Comparison of ENCODE assay signal across 8 cellular contexts in genomic region chr3:50194128-50194902, GRCh38. TPM values are rescaled to one million over a fixed set of nuclear protein-coding genes. Genes with fewer than 3 reads are reported as not detected.
A peak's percentile ranks its signal among the peaks of the same experiment; 100 is the strongest.
DNase-seq lines count a peak whose midpoint lies in the region; ATAC-seq and TF ChIP-seq lines count a peak whose summit lies in the region.

No MANE protein-coding gene starts in this region.

- H3K4me3 Mint-ChIP-seq in activated CD4-positive, alpha-beta T cell treated with anti-CD3 and anti-CD28 coated beads, Interleukin-2, amount 10 ng/mL, durations not matched to agents 24 days and 14 days: peak overlapping the region; percentile 51

- peaks cover 23% of the 10 kb centered on the region for H3K27me3 Mint-ChIP-seq in activated CD4-positive, alpha-beta T cell treated with anti-CD3 and anti-CD28 coated beads, Interleukin-2, amount 10 ng/mL, durations not matched to agents 24 days and 14 days

- no peaks in the 10 kb centered on the region for H3K79me2 ChIP-seq in MM.1S (ENCODE audit: low read length)

- TF ChIP-seq CTCF in MM.1S (IDR thresholded peaks at IDR 0.05; ENCODE audit: low read length): peak; percentile 64
- TF ChIP-seq CTCF in choroid plexus epithelial cell (conservative IDR thresholded peaks at IDR 0.05; ENCODE audit: low read depth, low read length): peak; percentile 73
- peak; percentile 77 for TF ChIP-seq CTCF in lower lobe of right lung (IDR thresholded peaks at IDR 0.05)

- no peak overlapping the region for H3K4me3 ChIP-seq in MM.1S (ENCODE audit: low read length)
- H3K4me3 ChIP-seq in choroid plexus epithelial cell (ENCODE audit: low read depth, low read length): no peak overlapping the region
- H3K4me3 ChIP-seq in lower lobe of right lung: peak overlapping the region; percentile 22

- H3K9ac ChIP-seq in MM.1S (ENCODE audit: low read length): no peak overlapping the region

- H3K4me1 ChIP-seq in MM.1S (ENCODE audit: low read length) (no peaks in the 10 kb centered on the region), lower lobe of right lung (peaks cover 23% of the 10 kb centered on the region)

- no peak overlapping the region for H2AFZ ChIP-seq in MM.1S (ENCODE audit: low read length)

- H3K36me3 ChIP-seq in MM.1S (replicated peaks; ENCODE audit: insufficient read depth, low read length) (no peaks in the 10 kb centered on the region), lower lobe of right lung (no peaks in the 10 kb centered on the region)

- H3F3A ChIP-seq in MM.1S (ENCODE audit: insufficient read depth, low read length): no peaks in the 10 kb centered on the region

- no peaks in the 10 kb centered on the region for H3K9me2 ChIP-seq in MM.1S (replicated peaks; ENCODE audit: insufficient read depth, low read length)

- H3K27me3 ChIP-seq in MM.1S (replicated peaks; ENCODE audit: insufficient read depth, low read length) (peaks cover 75% of the 10 kb centered on the region), lower lobe of right lung (ENCODE audit: low read depth) (peaks cover 42% of the 10 kb centered on the region)

- no peaks in the 10 kb centered on the region for H3K9me3 Mint-ChIP-seq in activated CD4-positive, alpha-beta T cell treated with anti-CD3 and anti-CD28 coated beads, Interleukin-2, amount 10 ng/mL, durations not matched to agents 24 days and 14 days

- H3K4me1 Mint-ChIP-seq in activated CD4-positive, alpha-beta T cell treated with anti-CD3 and anti-CD28 coated beads, Interleukin-2, amount 10 ng/mL, durations not matched to agents 24 days and 14 days: peaks cover 5% of the 10 kb centered on the region

- no peak overlapping the region for H3K27ac Mint-ChIP-seq in activated CD4-positive, alpha-beta T cell treated with anti-CD3 and anti-CD28 coated beads, Interleukin-2, amount 10 ng/mL, durations not matched to agents 24 days and 14 days

- H3K4me2 ChIP-seq in MM.1S (ENCODE audit: low read depth, low read length): 0 out of 2 replicates have a peak overlapping the region, but pooled peaks have one; percentile 9

- H3K27ac ChIP-seq in MM.1S (ENCODE audit: low read length) (no peak overlapping the region), lower lobe of right lung (no peak overlapping the region)

- DNase-seq in GM03348 (ENCODE audit: low spot score) (peak; percentile 87), MM.1S (peak; percentile 47), choroid plexus epithelial cell (ENCODE audit: low read depth) (peak; percentile 69), lower lobe of right lung (peak; percentile 75), middle frontal gyrus (ENCODE audit: extremely low spot score, low spot score) (no peak), ureter (ENCODE audit: low spot score) (no peak)
- peak; percentile 94 for DNase-seq in activated CD4-positive, alpha-beta T cell treated with anti-CD3 and anti-CD28 coated beads, Interleukin-2, amount 10 ng/mL, durations not matched to agents 24 days and 14 days
- DNase-seq in stimulated activated CD8-positive, alpha-beta memory T cell treated with anti-CD3 and anti-CD28 coated beads, Interleukin-12 subunit alpha, Interleukin-12 subunit beta, amount 100 ng/mL, for 1 hour (ENCODE audit: low read depth): peak; percentile 80

- peak; percentile 70 to 75 for ATAC-seq in lower lobe of right lung

- no peaks in the 10 kb centered on the region for H4K20me1 ChIP-seq in MM.1S (ENCODE audit: insufficient read depth, low read length)

- H3K9me3 ChIP-seq in MM.1S (replicated peaks; ENCODE audit: insufficient read depth, low read length) (no peaks in the 10 kb centered on the region), lower lobe of right lung (no peaks in the 10 kb centered on the region)

- H3K36me3 Mint-ChIP-seq in activated CD4-positive, alpha-beta T cell treated with anti-CD3 and anti-CD28 coated beads, Interleukin-2, amount 10 ng/mL, durations not matched to agents 24 days and 14 days (ENCODE audit: low read depth): no peaks in the 10 kb centered on the region

- intact Hi-C loops in activated CD4-positive, alpha-beta T cell treated with anti-CD3 and anti-CD28 coated beads, Interleukin-2, amount 10 ng/mL, durations not matched to agents 24 days and 14 days (cut with micrococcal nuclease): no loop called here
- intact Hi-C loops in lower lobe of right lung (cut with DNase I): no loop called here

RNA-seq across cellular contexts. Expression of gene GNAT1, which starts 2.9 kb away (rescaled TPM):
- total RNA-seq in activated CD4-positive, alpha-beta T cell treated with anti-CD3 and anti-CD28 coated beads, Interleukin-2, amount 10 ng/mL, durations not matched to agents 24 days and 14 days: not detected in 2 replicates
- total RNA-seq in lower lobe of right lung (not detected), ureter (not detected)

RNA-seq across cellular contexts. Expression of gene SLC38A3, which starts 10.8 kb away (rescaled TPM):
- not detected in 2 replicates for total RNA-seq in activated CD4-positive, alpha-beta T cell treated with anti-CD3 and anti-CD28 coated beads, Interleukin-2, amount 10 ng/mL, durations not matched to agents 24 days and 14 days
- total RNA-seq in lower lobe of right lung (not detected), ureter (0.34 TPM)

RNA-seq across cellular contexts. Expression of gene SEMA3F, which starts 39.2 kb away (rescaled TPM):
- total RNA-seq in activated CD4-positive, alpha-beta T cell treated with anti-CD3 and anti-CD28 coated beads, Interleukin-2, amount 10 ng/mL, durations not matched to agents 24 days and 14 days: 0.14 and 0.31 TPM in 2 replicates
- 44.7 TPM for total RNA-seq in lower lobe of right lung
- total RNA-seq in ureter: 132 TPM

RNA-seq across cellular contexts. Expression of gene GNAI2, which starts 41.7 kb away (rescaled TPM):
- total RNA-seq in activated CD4-positive, alpha-beta T cell treated with anti-CD3 and anti-CD28 coated beads, Interleukin-2, amount 10 ng/mL, durations not matched to agents 24 days and 14 days: 225 and 232 TPM in 2 replicates
- 372 TPM for total RNA-seq in lower lobe of right lung
- 222 TPM for total RNA-seq in ureter

Comparison
In these comparisons a context has a peak if more than half of its experiments do, and no peak if none do; other contexts are left out.
1. DNase-seq: peak in GM03348 (single experiment), MM.1S (single experiment), activated CD4-positive, alpha-beta T cell treated with anti-CD3 and anti-CD28 coated beads, Interleukin-2, amount 10 ng/mL, durations not matched to agents 24 days and 14 days (single experiment), choroid plexus epithelial cell (single experiment), lower lobe of right lung (single experiment) and stimulated activated CD8-positive, alpha-beta memory T cell treated with anti-CD3 and anti-CD28 coated beads, Interleukin-12 subunit alpha, Interleukin-12 subunit beta, amount 100 ng/mL, for 1 hour (single experiment); none in middle frontal gyrus (single experiment) and ureter (single experiment).
2. RNA of gene SEMA3F, which starts 39.2 kb away (total RNA-seq): 132 TPM in ureter (single experiment) and 44.7 TPM in lower lobe of right lung (single experiment); 0.14 to 0.31 TPM in activated CD4-positive, alpha-beta T cell treated with anti-CD3 and anti-CD28 coated beads, Interleukin-2, amount 10 ng/mL, durations not matched to agents 24 days and 14 days; every median in the first group is over 10 times any median in the second.
3. Peak in every context shown above with its lines, with median percentiles within 50 percentile points of each other: CTCF ChIP-seq.